In genomic region chr6:136793348-136793747, GRCh38 we compare ENCODE assay signal across 8 cellular contexts. TPM values are rescaled to one million over a fixed set of nuclear protein-coding genes. Genes with fewer than 3 reads are reported as not detected.
DNase-seq lines count a peak whose midpoint lies in the region; ATAC-seq and TF ChIP-seq lines count a peak whose summit lies in the region.

No MANE protein-coding gene starts in this region.

- peak overlapping the region; percentile 74 to 90 for H3K4me3 ChIP-seq in Panc1 (ENCODE audit: low read depth in 2 of 2, low read length in 2 of 2)
- peak overlapping the region; percentile 87 for H3K4me3 ChIP-seq in epithelial cell of proximal tubule (ENCODE audit: low read depth, low read length)
- H3K4me3 ChIP-seq in skeletal muscle satellite cell (ENCODE audit: low read length): peak overlapping the region; percentile 91

- peak overlapping the region; percentile 94 for H3K9ac ChIP-seq in skeletal muscle satellite cell (ENCODE audit: low read depth, low read length)

- H3K27me3 ChIP-seq in Panc1 (ENCODE audit: control insufficient read depth, insufficient read depth, low read length) (no peaks in the 10 kb centered on the region), skeletal muscle satellite cell (ENCODE audit: control insufficient read depth, insufficient read depth, low read length) (no peaks in the 10 kb centered on the region)

- H3K9me3 ChIP-seq in Panc1 (ENCODE audit: control insufficient read depth, insufficient read depth, low read depth, low read length) (no peaks in the 10 kb centered on the region), skeletal muscle satellite cell (replicated peaks; ENCODE audit: low read length) (peaks cover 4% of the 10 kb centered on the region)

- DNase-seq in GM13976 (ENCODE audit: low spot score) (peak; percentile 41), Panc1 (ENCODE audit: low read depth, low spot score) (no peak), epithelial cell of proximal tubule (ENCODE audit: low read depth) (no peak), middle frontal gyrus (ENCODE audit: extremely low spot score, low spot score) (no peak), NCI-H1105 treated with DMSO at 0.1 percent for 48 hours (lab: John Stamatoyannopoulos, UW) (no peak), NCI-H82 (lab: John Stamatoyannopoulos, UW) (no peak), posterior cingulate gyrus (no peak)

- H3K4me2 ChIP-seq in skeletal muscle satellite cell (ENCODE audit: low read length): peak overlapping the region; percentile 92

- no peak for ATAC-seq in Panc1

- H3K36me3 ChIP-seq in Panc1 (ENCODE audit: control insufficient read depth, insufficient read depth, low read length) (no peaks in the 10 kb centered on the region; the same call in 1 of the 2 replicates), skeletal muscle satellite cell (ENCODE audit: insufficient read depth, low read length) (no peaks in the 10 kb centered on the region)

- intact Hi-C loops in Panc1 (cut with micrococcal nuclease; ENCODE audit: unreplicated experiment) (loop anchor here (1.0 to 2.0 kb wide), 2 partner anchors 149 to 211 kb away; no protein-coding TSS in a partner anchor), posterior cingulate gyrus (cut with DNase I) (loop anchor here (1.0 to 2.0 kb wide), 2 partner anchors 149 to 211 kb away; no protein-coding TSS in a partner anchor)

- H3K4me1 ChIP-seq in Panc1 (ENCODE audit: control insufficient read depth, insufficient read depth, low read length) (peaks cover 13% of the 10 kb centered on the region), skeletal muscle satellite cell (ENCODE audit: control insufficient read depth, insufficient read depth, low read length) (peaks cover 17% of the 10 kb centered on the region)

- POLR2A ChIA-PET in Panc1 (lab: Charles Lee): no interaction called here

- CTCF ChIA-PET in Panc1 (lab: Charles Lee): interaction anchor here (0.8 to 2.1 kb wide), 2 partner anchors 149 to 150 kb away, joined by 3 to 114 read pairs; no protein-coding TSS in a partner anchor

- in situ Hi-C loops in GM13976 (cut with MboI; ENCODE audit: low sequenced_read_pairs, unreplicated experiment): loop anchor here (5.0 kb wide), 1 partner anchor 146 kb away; no protein-coding TSS in a partner anchor
- in situ Hi-C loops in Panc1 (cut with HindIII; ENCODE audit: low pct_unique_long_range_greater_than_20kb, low sequenced_read_pairs): no loop called here

- BruUV-seq in Panc1 (replicated peaks; lab: Mats Ljungman, UMichigan): no TSS peak

- H3K27ac ChIP-seq in Panc1 (ENCODE audit: low read length): peak overlapping the region; percentile 87

- no peak for TF ChIP-seq CTCF in GM13976 (IDR thresholded peaks at IDR 0.05; ENCODE audit: borderline replicate concordance, control extremely low read depth, extremely low read depth, insufficient read depth, missing control alignments)
- TF ChIP-seq CTCF in Panc1 (IDR thresholded peaks at IDR 0.05): no peak
- no peak for TF ChIP-seq CTCF in epithelial cell of proximal tubule (conservative IDR thresholded peaks at IDR 0.05; ENCODE audit: low read depth, low read length)

RNA-seq across cellular contexts. Expression of gene MAP3K5, which starts 1.1 kb away (rescaled TPM):
- total RNA-seq in Panc1 (2021; ENCODE audit: unreplicated experiment): 8.1 TPM
- polyA plus RNA-seq in Panc1 (2012; ENCODE audit: insufficient read length): 4.1 TPM
- 7.8 and 12.2 TPM in 2 replicates for total RNA-seq in epithelial cell of proximal tubule
- total RNA-seq in skeletal muscle satellite cell (2012; rRNA removed): 6.6 and 9.6 TPM in 2 replicates

RNA-seq across cellular contexts. Expression of gene PEX7, which starts 29.0 kb away (rescaled TPM):
- total RNA-seq in Panc1 (2021; ENCODE audit: unreplicated experiment) (8.8 TPM), epithelial cell of proximal tubule (9.1 and 12.5 TPM in 2 replicates)
- polyA plus RNA-seq in Panc1 (2012; ENCODE audit: insufficient read length): 13.9 TPM
- 7.2 and 7.9 TPM in 2 replicates for total RNA-seq in skeletal muscle satellite cell (2012; rRNA removed)
